In genomic region chr7:52161483-52161882, GRCh38 we compare ENCODE assay signal across 32 cellular contexts.
"Had no signal": no experiment of that assay in that cellular context is flagged by ENCODE, and none has a peak within 500 bp of the region (broad histone marks: within the 10 kb centered on the region; RNA-seq: fewer than 3 reads in every experiment).

No MANE protein-coding gene starts in this region.

- H3K27ac ChIP-seq: adrenal gland, ascending aorta, body of pancreas, brain microvascular endothelial cell, breast epithelium, cardiac muscle cell had no signal

- H3K27me3 ChIP-seq: adrenal gland, ascending aorta, body of pancreas, brain microvascular endothelial cell, breast epithelium, cardiac muscle cell had no signal

- H3K4me3 ChIP-seq: adrenal gland, ascending aorta, body of pancreas, breast epithelium, cardiac muscle cell had no signal

- FAIRE-seq: astrocyte, bronchial epithelial cell had no signal

- H3K36me3 ChIP-seq: adrenal gland, ascending aorta, brain microvascular endothelial cell, breast epithelium, cardiac muscle cell had no signal

- DNase-seq: activated effector memory CD4-positive, alpha-beta T cell treated with anti-CD3 and anti-CD28 coated beads, Interleukin-2, amount 50 U/mL, for 16 hours; activated effector memory CD4-positive, alpha-beta T cell treated with Interleukin-2 at 50 U/mL for 16 hours; activated gamma-delta T cell; activated gamma-delta T cell treated with Interleukin-2 at 50 U/mL for 16 hours; activated naive CD4-positive, alpha-beta T cell; activated naive CD4-positive, alpha-beta T cell treated with anti-CD3 and anti-CD28 coated beads for 36 hours; activated naive CD4-positive, alpha-beta T cell treated with anti-CD3 and anti-CD28 coated beads, Interleukin-2, amount 10 ng/mL, durations not matched to agents 7 days and 5 days; activated naive CD4-positive, alpha-beta T cell treated with anti-CD3 and anti-CD28 coated beads, Interleukin-2, amount 50 U/mL, for 16 hours; activated naive CD4-positive, alpha-beta T cell treated with Interleukin-2 at 50 U/mL for 16 hours; activated naive CD8-positive, alpha-beta T cell treated with anti-CD3 and anti-CD28 coated beads for 36 hours; activated naive CD8-positive, alpha-beta T cell treated with anti-CD3 and anti-CD28 coated beads, Interleukin-2, amount 10 ng/mL, durations not matched to agents 7 days and 5 days; activated naive CD8-positive, alpha-beta T cell treated with anti-CD3 and anti-CD28 coated beads, Interleukin-2, amount 50 U/mL, for 24 hours; activated T-cell treated with anti-CD3 and anti-CD28 coated beads, Interleukin-2, amount 50 U/mL, for 24 hours; activated T-cell treated with anti-CD3 and anti-CD28 coated beads, Interleukin-2, amount 50 U/mL, for 4 hours; activated T-cell treated with anti-CD3 and anti-CD28 coated beads, Interleukin-2, amount 50 U/mL, for 48 hours; activated T-cell treated with anti-CD3 and anti-CD28 coated beads, Interleukin-2, amount 50 U/mL, for 72 hours; adrenal gland; amniotic stem cell; amygdala; anterior cingulate cortex; aorta; body of pancreas; brain microvascular endothelial cell; central memory CD4-positive, alpha-beta T cell; cerebellar nuclear complex had no signal

- H3K4me1 ChIP-seq: adrenal gland, ascending aorta, body of pancreas, breast epithelium had no signal

- H3K9me3 ChIP-seq: adrenal gland, ascending aorta, body of pancreas, breast epithelium had no signal

- ATAC-seq: activated naive CD4-positive, alpha-beta T cell treated with anti-CD3 and anti-CD28 coated beads, Interleukin-2, amount 50 U/mL, for 72 hours; activated naive CD8-positive, alpha-beta T cell treated with anti-CD3 and anti-CD28 coated beads, Interleukin-2, amount 50 U/mL, for 24 hours; activated T-cell treated with anti-CD3 and anti-CD28 coated beads, Interleukin-2, amount 50 U/mL, for 4 hours; activated T-cell treated with anti-CD3 and anti-CD28 coated beads, Interleukin-2, amount 50 U/mL, for 72 hours; activated T-helper 17 cell treated with anti-CD3 and anti-CD28 coated beads, Interleukin-2, amount 50 U/mL, for 72 hours; body of pancreas had no signal
